Comparison of ENCODE assay signal across 5 cellular contexts in the genomic region with DNA sequence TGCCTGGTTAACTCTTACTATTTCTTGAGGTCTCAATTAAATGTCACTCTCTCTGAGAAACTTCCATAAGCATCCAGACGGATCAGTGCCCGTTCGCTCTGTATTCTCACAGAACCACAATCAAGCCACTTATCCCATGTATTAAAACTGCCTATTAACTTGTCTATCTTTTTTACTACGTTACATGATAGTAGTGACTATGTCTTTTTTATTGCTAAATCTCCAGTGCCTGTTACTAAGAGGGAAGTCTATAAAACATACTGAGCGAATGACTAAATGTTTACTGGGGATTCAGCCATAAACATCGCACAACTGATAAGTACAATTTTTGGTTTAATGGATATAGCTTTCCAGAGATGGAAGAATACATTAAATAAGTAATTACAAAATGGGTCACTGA.
"Had no signal": no experiment of that assay in that cellular context is flagged by ENCODE, and none has a peak within 500 bp of the region (broad histone marks: within the 10 kb centered on the region; RNA-seq: fewer than 3 reads in every experiment).

No MANE protein-coding gene starts in this region.

- H3K9ac ChIP-seq: GM23248 had no signal

- H3K36me3 ChIP-seq: HAP-1 had no signal

- H3K4me3 ChIP-seq: GM23248, HAP-1 had no signal

- H2AFZ ChIP-seq: GM23248 had no signal

- H3K27ac ChIP-seq: GM23248 had no signal

- H3K9me3 ChIP-seq: HAP-1 had no signal

- H3K4me1 ChIP-seq: HAP-1 had no signal

- DNase-seq: GM23248, GOT3, H7, KBM-7 had no signal
